In the genomic region with DNA sequence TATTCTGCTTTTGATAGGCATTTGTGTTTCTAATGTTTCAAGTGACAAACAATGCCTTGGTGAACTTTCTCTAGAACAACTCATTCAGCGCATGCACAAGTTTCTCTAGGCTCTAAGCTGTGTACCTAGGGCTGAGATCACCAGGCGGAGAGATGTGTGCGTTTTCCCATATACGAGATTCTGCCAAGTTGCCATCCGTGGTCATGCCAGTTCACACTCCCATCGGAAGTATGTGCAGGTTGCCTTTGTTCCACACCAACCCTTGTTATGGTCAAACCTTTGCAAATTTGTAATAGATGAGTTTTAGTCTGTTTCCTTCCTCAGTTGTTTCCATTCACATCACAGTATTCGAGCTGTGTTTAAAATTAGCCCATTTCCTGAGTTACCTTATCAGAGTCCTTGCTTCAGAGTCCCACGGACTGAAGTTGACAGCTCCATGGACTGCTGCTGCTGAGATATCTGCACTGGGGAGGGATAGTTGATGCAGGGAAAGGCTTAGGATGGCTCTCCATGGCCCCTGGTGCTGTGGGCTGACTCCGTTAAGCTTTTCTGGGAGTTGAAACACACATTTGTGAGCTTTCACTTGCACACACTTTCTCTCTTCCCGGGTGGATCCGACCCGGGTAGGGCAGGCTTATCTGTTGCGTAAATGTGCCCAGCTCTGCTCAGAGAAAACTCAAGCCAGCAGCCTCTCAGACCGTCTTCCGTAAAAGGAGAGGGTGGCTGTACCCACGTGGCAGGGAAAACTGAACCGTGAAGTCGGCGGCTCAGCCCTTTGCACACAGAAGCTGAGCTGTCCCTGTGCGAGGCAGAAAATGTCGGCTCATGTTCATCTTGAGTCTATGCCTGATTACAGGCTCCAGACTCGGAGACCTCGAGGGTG, we compare ENCODE assay signal across 8 cellular contexts. TPM values are rescaled to one million over a fixed set of nuclear protein-coding genes. Genes with fewer than 3 reads are reported as not detected.
DNase-seq lines count a peak whose midpoint lies in the region; ATAC-seq and TF ChIP-seq lines count a peak whose summit lies in the region.

No MANE protein-coding gene starts in this region.

- H3K79me2 ChIP-seq in GM23248 (ENCODE audit: insufficient read depth): peaks cover 100% of the 10 kb centered on the region

- no peaks in the 10 kb centered on the region for H3K27me3 Mint-ChIP-seq in activated naive CD8-positive, alpha-beta T cell treated with anti-CD3 and anti-CD28 coated beads for 36 hours

- H3K27ac ChIP-seq in GM23248: no peak overlapping the region

- no peaks in the 10 kb centered on the region for H3K9me3 ChIP-seq in GM23248 (ENCODE audit: low read depth)

- H4K20me1 ChIP-seq in GM23248 (ENCODE audit: insufficient read depth): peaks cover 16% of the 10 kb centered on the region; the same call in 1 of the 2 replicates

- no peaks in the 10 kb centered on the region for H3K9me3 Mint-ChIP-seq in activated naive CD8-positive, alpha-beta T cell treated with anti-CD3 and anti-CD28 coated beads for 36 hours

- H2AFZ ChIP-seq in GM23248: no peak overlapping the region

- ATAC-seq in HG02571 (IDR thresholded peaks at IDR 0.05; ENCODE audit: unreplicated experiment) (peak; percentile 81), Right ventricle myocardium inferior (peak; percentile 91)

- H3K4me3 ChIP-seq in GM23248: no peak overlapping the region

- peaks cover 28% of the 10 kb centered on the region for H3K36me3 Mint-ChIP-seq in activated naive CD8-positive, alpha-beta T cell treated with anti-CD3 and anti-CD28 coated beads for 36 hours

- no peaks in the 10 kb centered on the region for H3F3A ChIP-seq in GM23248 (ENCODE audit: insufficient read depth)

- H3K9me2 ChIP-seq in GM23248 (ENCODE audit: insufficient read depth): no peaks in the 10 kb centered on the region

- H3K4me1 Mint-ChIP-seq in activated naive CD8-positive, alpha-beta T cell treated with anti-CD3 and anti-CD28 coated beads for 36 hours: peaks cover 62% of the 10 kb centered on the region

- in situ Hi-C loops in GM13977 (cut with MboI; ENCODE audit: low pct_unique_long_range_greater_than_20kb, low sequenced_read_pairs, unreplicated experiment) (no loop called here), GM23248 (cut with MboI) (no loop called here)

- WGBS in GM23248 (ENCODE audit: low coverage in 1 of 2, low lambda C conversion rate in 2 of 2, missing lambda C conversion rate in 2 of 2), 2 experiments: 89 to 94% methylated on average over 23 of the region's 23 CpGs

- peak overlapping the region; percentile 67 for H3K4me3 Mint-ChIP-seq in activated naive CD8-positive, alpha-beta T cell treated with anti-CD3 and anti-CD28 coated beads for 36 hours

- peak overlapping the region; percentile 85 for H3K27ac Mint-ChIP-seq in activated naive CD8-positive, alpha-beta T cell treated with anti-CD3 and anti-CD28 coated beads for 36 hours

- no peaks in the 10 kb centered on the region for H3K27me3 ChIP-seq in GM23248 (replicated peaks; ENCODE audit: insufficient read depth)

- H3K9ac ChIP-seq in GM23248: no peak overlapping the region

- DNase-seq in GM13977 (ENCODE audit: low spot score) (peak; percentile 51), NCI-H510A treated with DMSO at 0.1 percent for 48 hours (lab: John Stamatoyannopoulos, UW) (peak; percentile 74), Right ventricle myocardium inferior (ENCODE audit: missing footprints) (peak; percentile 85), pons (ENCODE audit: low spot score) (peak; percentile 69), SHP77 treated with DMSO at 0.1 percent for 48 hours (lab: John Stamatoyannopoulos, UW) (no peak), GM23248 (no peak)
- peak; percentile 29 for DNase-seq in activated naive CD8-positive, alpha-beta T cell treated with anti-CD3 and anti-CD28 coated beads for 36 hours

- H3K36me3 ChIP-seq in GM23248 (ENCODE audit: low read depth): no peaks in the 10 kb centered on the region

- intact Hi-C loops in Right ventricle myocardium inferior (cut with DNase I): no loop called here

- H3K4me1 ChIP-seq in GM23248 (ENCODE audit: insufficient read depth): no peaks in the 10 kb centered on the region

- no peak for TF ChIP-seq CTCF in GM13977 (IDR thresholded peaks at IDR 0.05; ENCODE audit: extremely low read depth, insufficient read depth, missing control alignments)

- H3K4me2 ChIP-seq in GM23248 (ENCODE audit: unreplicated experiment): no peak overlapping the region

RNA-seq across cellular contexts. Expression of gene HK1, which starts 49.4 kb away (rescaled TPM):
- total RNA-seq in activated naive CD8-positive, alpha-beta T cell treated with anti-CD3 and anti-CD28 coated beads for 36 hours: 100 to 1,000 TPM; 236 to 244 TPM
- total RNA-seq in Right ventricle myocardium inferior: 186 TPM
- 96.6 and 99.4 TPM in 2 replicates for total RNA-seq in GM23248 (2014; rRNA removed; shearing (Covaris generic))
- 134 and 137 TPM in 2 replicates for polyA plus RNA-seq in GM23248 (2016; fragmentation: Nextera tagmentation; extraction: Ambion mirVana)

Comparison
In these comparisons a context has a peak if more than half of its experiments do, and no peak if none do; other contexts are left out.
1. DNase-seq: peak in GM13977 (single experiment), NCI-H510A treated with DMSO at 0.1 percent for 48 hours (single experiment), activated naive CD8-positive, alpha-beta T cell treated with anti-CD3 and anti-CD28 coated beads for 36 hours (single experiment), Right ventricle myocardium inferior (single experiment) and pons (single experiment); none in SHP77 treated with DMSO at 0.1 percent for 48 hours (single experiment) and GM23248 (single experiment).